11 cellular contexts compared by ENCODE assay signal in genomic region chr12:120724720-120725119, GRCh38. TPM values are rescaled to one million over a fixed set of nuclear protein-coding genes. Genes with fewer than 3 reads are reported as not detected.
DNase-seq lines count a peak whose midpoint lies in the region; ATAC-seq and TF ChIP-seq lines count a peak whose summit lies in the region.
"Had no signal": no experiment of that assay in that cellular context is flagged by ENCODE, and none has a peak within 500 bp of the region (broad histone marks: within the 10 kb centered on the region; RNA-seq: fewer than 3 reads in every experiment).

No MANE protein-coding gene starts in this region.

- POLR2A ChIA-PET in A673 (lab: Charles Lee; ENCODE audit: low non-redundant PET): no interaction called here

- no peak for TF ChIP-seq CTCF in A673 (conservative IDR thresholded peaks at IDR 0.05; ENCODE audit: low read depth, low read length)
- TF ChIP-seq CTCF in H9 (conservative IDR thresholded peaks at IDR 0.05): no peak

- H3K4me2 ChIP-seq in H9 (ENCODE audit: insufficient read depth, insufficient read length, low read length): peak overlapping the region; percentile 73

- H3K56ac ChIP-seq in H9 (ENCODE audit: insufficient read length, low read depth, low read length): no peak overlapping the region

- no peak overlapping the region for H3K18ac ChIP-seq in H9 (ENCODE audit: insufficient read length, low read depth, low read length)

- peak overlapping the region; percentile 51 for H3K4me3 ChIP-seq in A673 (ENCODE audit: low read depth, low read length, poor library complexity, severe bottlenecking)
- H3K4me3 ChIP-seq in muscle layer of colon (ENCODE audit: low read depth in 1 of 2, low read length in 2 of 2): peak overlapping the region in 1 of 2 donors; percentile 57
- no peak overlapping the region for H3K4me3 ChIP-seq in right cardiac atrium (ENCODE audit: low read length)

- H3K79me1 ChIP-seq in H9 (ENCODE audit: insufficient read depth, low read depth, low read length, poor library complexity, severe bottlenecking): no peaks in the 10 kb centered on the region

- H3K9ac ChIP-seq in H9 (ENCODE audit: extremely low read depth, insufficient read length, low read length): no peak overlapping the region
- peak overlapping the region; percentile 75 for H3K9ac ChIP-seq in muscle layer of colon (ENCODE audit: low read length)

- intact Hi-C loops in A673 (cut with micrococcal nuclease; ENCODE audit: unreplicated experiment): loop anchor here (5.0 kb wide), 1 partner anchor 248 kb away; no protein-coding TSS in a partner anchor
- intact Hi-C loops in right cardiac atrium (cut with DNase I): loop anchor here in 1 of 4 donors (10.0 kb wide), 1 partner anchor 180 kb away; the partner anchor contains the start of gene SPPL3

- no peak overlapping the region for H2BK15ac ChIP-seq in H9 (ENCODE audit: low read depth, low read length)

- no peak overlapping the region for H2BK20ac ChIP-seq in H9 (ENCODE audit: low read depth, low read length, poor library complexity, severe bottlenecking)

- H3T11ph ChIP-seq in H9 (ENCODE audit: low read length): no peak overlapping the region

- no peaks in the 10 kb centered on the region; a peak in 1 of 5 replicates for H3K9me3 Mint-ChIP-seq in H9
- no peaks in the 10 kb centered on the region for H3K9me3 Mint-ChIP-seq in activated naive CD8-positive, alpha-beta T cell (ENCODE audit: low read depth)

- H2BK120ac ChIP-seq in H9 (ENCODE audit: low read depth, low read length, poor library complexity, severe bottlenecking): no peak overlapping the region

- H3K23me2 ChIP-seq in H9 (ENCODE audit: insufficient read length, low read depth, low read length, poor library complexity, severe bottlenecking): peaks cover 5% of the 10 kb centered on the region

- no peak overlapping the region for H3K14ac ChIP-seq in H9 (ENCODE audit: insufficient read depth, low read length)

- H3K4me3 Mint-ChIP-seq in H9: peak overlapping the region; percentile 79 to 86
- peak overlapping the region; percentile 94 for H3K4me3 Mint-ChIP-seq in activated naive CD8-positive, alpha-beta T cell

- DNase-seq in A673 (ENCODE audit: low spot score): no peak
- no peak for DNase-seq in H9
- no peak for DNase-seq in hippocampal formation (lab: John Stamatoyannopoulos, UW)
- no peak for DNase-seq in NCI-H2029 (lab: John Stamatoyannopoulos, UW)
- no peak for DNase-seq in right cardiac atrium
- DNase-seq: OCI-M1; stimulated activated naive CD4-positive, alpha-beta T cell treated with Interleukin-2 at 50 U/mL for 16 hours had no signal

- BruUV-seq in A673 (replicated peaks; lab: Mats Ljungman, UMichigan): no TSS peak

- H2BK5ac ChIP-seq in H9 (ENCODE audit: insufficient read length, low read length): no peak overlapping the region

- H4K8ac ChIP-seq in H9 (replicated peaks; ENCODE audit: insufficient read length, low read depth, low read length): no peak overlapping the region

- H2AK5ac ChIP-seq in H9 (ENCODE audit: insufficient read length, low read length): no peak overlapping the region

- no CpG with 5 or more reads among the region's 5 CpGs for WGBS in H9 (ENCODE audit: extremely low coverage, insufficient read length, low lambda C conversion rate)
- 61% methylated on average over 5 of the region's 5 CpGs for WGBS in right cardiac atrium

- H3K4me1 Mint-ChIP-seq in H9: peaks cover 14 to 17% of the 10 kb centered on the region in 2 experiments
- peaks cover 19% of the 10 kb centered on the region for H3K4me1 Mint-ChIP-seq in activated naive CD8-positive, alpha-beta T cell (ENCODE audit: low read depth)

- H3K27me3 ChIP-seq in A673 (replicated peaks; ENCODE audit: insufficient read depth, low read depth, low read length, poor library complexity): no peaks in the 10 kb centered on the region
- H3K27me3 ChIP-seq in H9 (ENCODE audit: insufficient read depth, low read length): no peaks in the 10 kb centered on the region
- no peaks in the 10 kb centered on the region for H3K27me3 ChIP-seq in muscle layer of colon (ENCODE audit: control insufficient read depth in 1 of 2, insufficient read depth in 2 of 2, low read length in 2 of 2)
- H3K27me3 ChIP-seq in right cardiac atrium (ENCODE audit: control insufficient read depth, insufficient read depth): no peaks in the 10 kb centered on the region
- H3K27me3 ChIP-seq: heart left ventricle had no signal

- H4K91ac ChIP-seq in H9 (ENCODE audit: insufficient read length, low read depth, low read length): no peak overlapping the region

- H3K4me1 ChIP-seq in A673 (ENCODE audit: insufficient read depth, low read length, poor library complexity, severe bottlenecking) (peaks cover 6% of the 10 kb centered on the region), H9 (ENCODE audit: insufficient read depth, low read length) (no peaks in the 10 kb centered on the region), muscle layer of colon (ENCODE audit: insufficient read depth, low read length) (peaks cover 14% of the 10 kb centered on the region), right cardiac atrium (ENCODE audit: control insufficient read depth, insufficient read depth, low read length) (peaks cover 2% of the 10 kb centered on the region)

- peaks cover 7% of the 10 kb centered on the region; the same call in 1 of the 2 replicates for H3K27me3 Mint-ChIP-seq in H9 (ENCODE audit: low read depth)
- no peaks in the 10 kb centered on the region for H3K27me3 Mint-ChIP-seq in activated naive CD8-positive, alpha-beta T cell

- no peak overlapping the region for H3K23ac ChIP-seq in H9 (ENCODE audit: insufficient read length, low read depth, low read length)

- no peak overlapping the region for H3K27ac ChIP-seq in A673 (ENCODE audit: low read depth, low read length, poor library complexity, severe bottlenecking)
- no peak overlapping the region for H3K27ac ChIP-seq in H9 (ENCODE audit: insufficient read length, low read depth, low read length)
- H3K27ac ChIP-seq in muscle layer of colon (ENCODE audit: low read depth, low read length): no peak overlapping the region
- no peak overlapping the region for H3K27ac ChIP-seq in right cardiac atrium (ENCODE audit: low read length)

- ATAC-seq in GM19452 (IDR thresholded peaks at IDR 0.05; ENCODE audit: unreplicated experiment) (no peak), right cardiac atrium (no peak)

- 0 out of 2 replicates have a peak, but pooled peaks cover 2% of the 10 kb centered on the region for H3K79me2 ChIP-seq in H9 (ENCODE audit: insufficient read depth, low read length)

- CTCF ChIA-PET in A673 (lab: Charles Lee): no interaction called here

- H3K4ac ChIP-seq in H9 (ENCODE audit: low read depth, low read length): no peak overlapping the region

- H3K36me3 ChIP-seq in A673 (ENCODE audit: insufficient read depth, low read length, poor library complexity, severe bottlenecking): peaks cover 38% of the 10 kb centered on the region
- H3K36me3 ChIP-seq in muscle layer of colon (ENCODE audit: insufficient read depth, low read length): peaks cover 44% of the 10 kb centered on the region

- H2BK12ac ChIP-seq in H9 (ENCODE audit: insufficient read length, low read depth, low read length): no peak overlapping the region

- H3K36me3 Mint-ChIP-seq in H9 (ENCODE audit: insufficient read depth in 1 of 3, low read depth in 3 of 3): peaks cover 17 to 53% (median 50%) of the 10 kb centered on the region in 3 experiments
- H3K36me3 Mint-ChIP-seq in activated naive CD8-positive, alpha-beta T cell: peaks cover 11% of the 10 kb centered on the region

- no peak overlapping the region for H4K5ac ChIP-seq in H9 (ENCODE audit: insufficient read length, low read depth, low read length)

- H2AFZ ChIP-seq in H9 (ENCODE audit: low read length): no peak overlapping the region

- H3K9me3 ChIP-seq in A673 (ENCODE audit: low read depth, low read length, poor library complexity, severe bottlenecking): no peaks in the 10 kb centered on the region
- no peaks in the 10 kb centered on the region for H3K9me3 ChIP-seq in H9 (ENCODE audit: control insufficient read depth, low read depth, low read length)
- no peaks in the 10 kb centered on the region for H3K9me3 ChIP-seq in muscle layer of colon (ENCODE audit: low read length)
- no peaks in the 10 kb centered on the region for H3K9me3 ChIP-seq in right cardiac atrium (ENCODE audit: control insufficient read depth, low read length)
- H3K9me3 ChIP-seq: heart left ventricle had no signal

- no peak overlapping the region; a peak in 2 of 7 replicates for H3K27ac Mint-ChIP-seq in H9
- H3K27ac Mint-ChIP-seq in activated naive CD8-positive, alpha-beta T cell: peak overlapping the region; percentile 54

- no peaks in the 10 kb centered on the region for H4K20me1 ChIP-seq in H9 (ENCODE audit: control insufficient read depth, insufficient read depth, insufficient read length)

RNA-seq across cellular contexts. Expression of gene ACADS, which starts 0.9 kb away (rescaled TPM):
- total RNA-seq in A673 (2021): 3.4 and 5.7 TPM in 2 replicates
- 8.3 and 9.5 TPM in 2 replicates for total RNA-seq in H9 (2021)
- total RNA-seq in right cardiac atrium: 10 to 100 TPM; 34.2 to 51.3 (median 42.5) TPM
- 68.0 TPM for polyA plus RNA-seq in right cardiac atrium

RNA-seq across cellular contexts. Expression of gene UNC119B, which starts 14.5 kb away (rescaled TPM):
- total RNA-seq in A673 (2021) (48.0 and 50.4 TPM in 2 replicates), H9 (2021) (51.5 and 53.5 TPM in 2 replicates), right cardiac atrium (10 to 100 TPM; 15.7 to 17.8 (median 16.7) TPM)
- 7.0 TPM for polyA plus RNA-seq in right cardiac atrium

RNA-seq across cellular contexts. Expression of gene MLEC, which starts 37.8 kb away (rescaled TPM):
- total RNA-seq in A673 (2021) (145 and 176 TPM in 2 replicates), H9 (2021) (181 TPM in 2 replicates), right cardiac atrium (100 to 1,000 TPM; 157 to 257 (median 193) TPM)
- 93.6 TPM for polyA plus RNA-seq in right cardiac atrium
